ENCODE assay signal across 11 cellular contexts in genomic region chr10:91604936-91605534, GRCh38. TPM values are rescaled to one million over a fixed set of nuclear protein-coding genes. Genes with fewer than 3 reads are reported as not detected.
DNase-seq lines count a peak whose midpoint lies in the region; ATAC-seq, FAIRE-seq and TF ChIP-seq lines count a peak whose summit lies in the region.
"Had no signal": no experiment of that assay in that cellular context is flagged by ENCODE, and none has a peak within 500 bp of the region (broad histone marks: within the 10 kb centered on the region; RNA-seq: fewer than 3 reads in every experiment).

No MANE protein-coding gene starts in this region.

- no peak for TF ChIP-seq POLR2A in gastroesophageal sphincter (IDR thresholded peaks at IDR 0.05)

- FAIRE-seq in astrocyte (lab: Jason Lieb, UNC) = no peak
- FAIRE-seq: A204.1 had no signal

- H3K9ac ChIP-seq in SK-N-SH = peak overlapping the region; percentile 28; the same call in 1 of the 2 replicates
- H3K9ac ChIP-seq in astrocyte (ENCODE audit: low read length) = peak overlapping the region; percentile 50
- H3K9ac ChIP-seq in stomach smooth muscle (ENCODE audit: low read length in 2 of 2) = no peak overlapping the region

- H3K4me1 Mint-ChIP-seq in astrocyte (ENCODE audit: low read depth, unreplicated experiment) = peaks cover 22% of the 10 kb centered on the region

- peaks cover 38% of the 10 kb centered on the region for H3F3A ChIP-seq in SK-N-SH (replicated peaks; ENCODE audit: insufficient read depth)

- H3K4me3 ChIP-seq in SK-N-SH (ENCODE audit: low read depth in 2 of 2, low read length in 1 of 2) = no peak overlapping the region
- H3K4me3 ChIP-seq in astrocyte (ENCODE audit: insufficient read depth, low read depth, low read length) = peak overlapping the region; percentile 2
- H3K4me3 ChIP-seq in gastroesophageal sphincter = no peak overlapping the region
- H3K4me3 ChIP-seq in stomach smooth muscle (ENCODE audit: low read length in 2 of 2) = no peak overlapping the region
- no peak overlapping the region for H3K4me3 ChIP-seq in WERI-Rb-1 (ENCODE audit: low read depth, low read length)

- CTCF ChIA-PET in SK-N-SH (lab: Yijun Ruan, JAX) = interaction anchor here (0.7 to 2.2 kb wide), 3 partner anchors 16 to 307 kb away, joined by 3 to 5 read pairs (median 3); no protein-coding TSS in a partner anchor

- peak overlapping the region; percentile 83 for H3K27ac Mint-ChIP-seq in astrocyte (ENCODE audit: unreplicated experiment)

- 0 out of 2 replicates have a peak overlapping the region, but pooled peaks have one; percentile 26 for H2AFZ ChIP-seq in SK-N-SH (ENCODE audit: low read depth)
- no peak overlapping the region for H2AFZ ChIP-seq in astrocyte (ENCODE audit: low read depth, low read length)

- peak overlapping the region; percentile 13 for H3K4me3 Mint-ChIP-seq in astrocyte (ENCODE audit: unreplicated experiment)

- no peaks in the 10 kb centered on the region for H3K27me3 Mint-ChIP-seq in astrocyte (ENCODE audit: low read depth, unreplicated experiment)

- peaks cover 17 to 26% of the 10 kb centered on the region in 2 experiments for H3K4me1 ChIP-seq in SK-N-SH (ENCODE audit: control insufficient read depth in 1 of 2, insufficient read depth in 2 of 2, low read depth in 1 of 2, low read length in 1 of 2)
- H3K4me1 ChIP-seq in astrocyte (ENCODE audit: insufficient read depth, low read length) = peaks cover 36% of the 10 kb centered on the region
- peaks cover 16 to 62% (median 27%) of the 10 kb centered on the region in 3 donors for H3K4me1 ChIP-seq in gastroesophageal sphincter
- peaks cover 42% of the 10 kb centered on the region for H3K4me1 ChIP-seq in stomach smooth muscle (ENCODE audit: control insufficient read depth, insufficient read depth, low read length)

- no peak for TF ChIP-seq RAD21 in SK-N-SH (IDR thresholded peaks at IDR 0.05; ENCODE audit: low read length)

- no peaks in the 10 kb centered on the region for H3K9me2 ChIP-seq in SK-N-SH

- peak overlapping the region; percentile 42; the same call in 1 of the 2 replicates for H3K4me2 ChIP-seq in SK-N-SH
- H3K4me2 ChIP-seq in astrocyte (ENCODE audit: low read length) = peak overlapping the region; percentile 74

- TF ChIP-seq CTCF in SK-N-SH (IDR thresholded peaks at IDR 0.05) (no peak), astrocyte (IDR thresholded peaks at IDR 0.05; ENCODE audit: insufficient read depth, low read depth, low read length) (no peak), gastroesophageal sphincter (IDR thresholded peaks at IDR 0.05) (no peak), WERI-Rb-1 (IDR thresholded peaks at IDR 0.05; ENCODE audit: low read depth, low read length) (no peak)

- H3K9me3 Mint-ChIP-seq in astrocyte (ENCODE audit: unreplicated experiment) = peaks cover 5% of the 10 kb centered on the region

- H3K27ac ChIP-seq in SK-N-SH (ENCODE audit: low read depth in 2 of 2, low read length in 1 of 2) = peak overlapping the region; percentile 74 to 89
- H3K27ac ChIP-seq in astrocyte (ENCODE audit: low read depth, low read length) = peak overlapping the region; percentile 82
- peak overlapping the region; percentile 25 to 61 (median 43) for H3K27ac ChIP-seq in gastroesophageal sphincter
- H3K27ac ChIP-seq in stomach smooth muscle (ENCODE audit: low read length) = peak overlapping the region; percentile 3
- H3K27ac ChIP-seq in WERI-Rb-1 = no peak overlapping the region

- H4K20me1 ChIP-seq in SK-N-SH (ENCODE audit: insufficient read depth) (no peaks in the 10 kb centered on the region), astrocyte (ENCODE audit: insufficient read depth, low read length) (no peaks in the 10 kb centered on the region)

- DNase-seq in SK-N-SH (no peak), astrocyte (ENCODE audit: low read depth) (peak; percentile 79), ecto neural progenitor cell (ENCODE audit: low spot score) (no peak), T1000 (lab: John Stamatoyannopoulos, UW) (no peak), WERI-Rb-1 (no peak)
- DNase-seq: GDM1, NCI-H510A had no signal

- no peak for TF ChIP-seq EP300 in SK-N-SH (IDR thresholded peaks at IDR 0.05; ENCODE audit: borderline replicate concordance in 1 of 2, low read depth in 1 of 2, low read length in 1 of 2)
- no peak for TF ChIP-seq EP300 in gastroesophageal sphincter (IDR thresholded peaks at IDR 0.05)

- no peaks in the 10 kb centered on the region for H3K79me2 ChIP-seq in SK-N-SH (ENCODE audit: insufficient read depth)
- H3K79me2 ChIP-seq in astrocyte (ENCODE audit: insufficient read depth, low read length) = no peaks in the 10 kb centered on the region

- POLR2A ChIA-PET in SK-N-SH (lab: Yijun Ruan, JAX) = no interaction called here

- H3K36me3 Mint-ChIP-seq in astrocyte (ENCODE audit: low read depth, unreplicated experiment) = no peaks in the 10 kb centered on the region

- ATAC-seq in SK-N-SH treated with all-trans-retinoic acid at 6 μM for 48 hours (no peak), gastroesophageal sphincter (no peak)

- no peaks in the 10 kb centered on the region for H3K36me3 ChIP-seq in SK-N-SH (replicated peaks in 1 of 2; ENCODE audit: control insufficient read depth in 1 of 2, insufficient read depth in 2 of 2, low read length in 1 of 2)
- no peaks in the 10 kb centered on the region for H3K36me3 ChIP-seq in astrocyte (ENCODE audit: insufficient read depth, low read length)
- no peaks in the 10 kb centered on the region for H3K36me3 ChIP-seq in gastroesophageal sphincter
- H3K36me3 ChIP-seq in stomach smooth muscle (ENCODE audit: control insufficient read depth in 2 of 2, insufficient read depth in 2 of 2, low read length in 2 of 2) = no peaks in the 10 kb centered on the region
- no peaks in the 10 kb centered on the region for H3K36me3 ChIP-seq in WERI-Rb-1

- no peaks in the 10 kb centered on the region for H3K9me3 ChIP-seq in SK-N-SH
- no peaks in the 10 kb centered on the region for H3K9me3 ChIP-seq in astrocyte (ENCODE audit: insufficient read depth, low read depth, low read length)
- H3K9me3 ChIP-seq in gastroesophageal sphincter = no peaks in the 10 kb centered on the region
- H3K9me3 ChIP-seq in stomach smooth muscle (ENCODE audit: control insufficient read depth in 2 of 2, low read length in 2 of 2) = no peaks in the 10 kb centered on the region
- peaks cover 6% of the 10 kb centered on the region for H3K9me3 ChIP-seq in WERI-Rb-1 (ENCODE audit: severe bottlenecking)

- no peaks in the 10 kb centered on the region for H3K27me3 ChIP-seq in SK-N-SH (ENCODE audit: insufficient read depth)
- no peaks in the 10 kb centered on the region for H3K27me3 ChIP-seq in astrocyte (ENCODE audit: insufficient read depth, low read length)
- H3K27me3 ChIP-seq in gastroesophageal sphincter = no peaks in the 10 kb centered on the region
- H3K27me3 ChIP-seq in stomach smooth muscle (ENCODE audit: control insufficient read depth in 1 of 2, insufficient read depth in 2 of 2, low read length in 2 of 2) = no peaks in the 10 kb centered on the region
- no peaks in the 10 kb centered on the region for H3K27me3 ChIP-seq in WERI-Rb-1 (ENCODE audit: insufficient read depth, low read depth, severe bottlenecking)

TF ChIP-seq in SK-N-SH, 30 proteins besides CTCF, POLR2A, EP300 and RAD21 (continues in another document):
- peak; percentile 28; the same call in 1 of the 2 replicates for TF ChIP-seq RXRA (IDR thresholded peaks at IDR 0.05; ENCODE audit: borderline replicate concordance, low read depth)
- TF ChIP-seq CHD2 (IDR thresholded peaks at IDR 0.05; ENCODE audit: low read length, partially characterized antibody) = no peak
- peak; percentile 66 for TF ChIP-seq PBX3 (IDR thresholded peaks at IDR 0.05)
- peak; percentile 75 for TF ChIP-seq FOSL2 (IDR thresholded peaks at IDR 0.05; ENCODE audit: borderline replicate concordance, low read depth)
- TF ChIP-seq MAX (IDR thresholded peaks at IDR 0.05; ENCODE audit: low read depth) = no peak
- TF ChIP-seq TCF12 (IDR thresholded peaks at IDR 0.05) = peak; percentile 52
- peak; percentile 65 for TF ChIP-seq JUND (IDR thresholded peaks at IDR 0.05)

TF ChIP-seq in SK-N-SH treated with all-trans-retinoic acid at 6 μM for 48 hours, 23 proteins besides CTCF, POLR2A, EP300 and RAD21 (continues in another document):
- TF ChIP-seq CSRNP3 (CRISPR knock-in tag; IDR thresholded peaks at IDR 0.05) (no peak), ZC3H10 (CRISPR knock-in tag; IDR thresholded peaks at IDR 0.05) (no peak), ZNF565 (CRISPR knock-in tag; conservative IDR thresholded peaks at IDR 0.05; ENCODE audit: low read depth) (no peak), ARNTL (CRISPR knock-in tag; IDR thresholded peaks at IDR 0.05; ENCODE audit: borderline replicate concordance, low read depth) (no peak), CSDC2 (CRISPR knock-in tag; IDR thresholded peaks at IDR 0.05) (no peak), GLIS3 (CRISPR knock-in tag; IDR thresholded peaks at IDR 0.05) (no peak), TCF4 (CRISPR knock-in tag; IDR thresholded peaks at IDR 0.05; ENCODE audit: borderline replicate concordance) (no peak), ZFP30 (CRISPR knock-in tag; IDR thresholded peaks at IDR 0.05) (no peak), OSR1 (CRISPR knock-in tag; IDR thresholded peaks at IDR 0.05) (no peak), SNAI2 (CRISPR knock-in tag; IDR thresholded peaks at IDR 0.05) (no peak), TOX (CRISPR knock-in tag; IDR thresholded peaks at IDR 0.05; ENCODE audit: borderline replicate concordance) (no peak), BACH2 (CRISPR knock-in tag; IDR thresholded peaks at IDR 0.05; ENCODE audit: borderline replicate concordance) (no peak), ZNF70 (CRISPR knock-in tag; IDR thresholded peaks at IDR 0.05) (no peak)

RNA-seq across cellular contexts. Expression of gene PPP1R3C, which starts 27.8 kb away (rescaled TPM):
- polyA plus RNA-seq in SK-N-SH (2012; rRNA removed) = 9.0 and 11.5 TPM in 2 replicates
- polyA plus RNA-seq in SK-N-SH (2012; cell fraction: cytosol; rRNA removed) = 11.8 and 13.2 TPM in 2 replicates
- 6.0 and 10.4 TPM in 2 replicates for polyA plus RNA-seq in SK-N-SH (2012; cell fraction: nucleus; rRNA removed)
- 3.7 and 4.9 TPM in 2 replicates for total RNA-seq in astrocyte
- 100 to 1,000 TPM in 2 of 4 donors, 10 to 100 TPM in 2; 83.3 to 162 (median 96.2) TPM for total RNA-seq in gastroesophageal sphincter

Comparison
In these comparisons a context has a peak if more than half of its experiments do, and no peak if none do; other contexts are left out.
1. H3K9ac ChIP-seq: peak in SK-N-SH (single experiment) and astrocyte (single experiment); none in stomach smooth muscle (0 of 2).
2. RNA of gene PPP1R3C, which starts 27.8 kb away (total RNA-seq): 83.3 to 162 TPM in gastroesophageal sphincter; 3.7 to 4.9 TPM in astrocyte; every median in the first group is over 10 times any median in the second.